10 cellular contexts compared by ENCODE assay signal in the genomic region with DNA sequence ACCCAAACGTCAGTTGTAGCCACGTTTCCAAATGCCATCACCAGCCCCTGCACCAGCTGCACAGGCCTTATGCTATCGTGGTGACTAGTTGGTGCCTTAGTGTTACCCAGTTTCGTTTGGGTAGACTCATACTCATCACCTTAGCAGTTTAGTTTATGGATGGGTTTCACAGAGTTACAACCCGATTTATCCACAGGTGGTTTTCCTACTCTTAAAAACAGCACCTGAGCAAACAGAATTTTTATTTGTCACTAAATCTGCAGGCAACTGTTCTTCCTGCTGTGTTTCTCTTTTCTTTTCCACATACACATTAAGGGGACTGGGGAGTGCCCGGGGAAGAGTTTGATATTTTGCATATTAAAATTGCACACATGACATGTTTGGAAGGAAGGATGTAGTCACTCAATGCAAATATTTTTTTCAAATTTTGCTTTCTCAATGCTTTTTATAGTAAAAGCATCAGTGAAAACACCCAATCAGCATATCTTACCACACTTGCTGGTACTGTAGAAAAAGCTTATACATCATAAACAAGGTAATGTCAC. TPM values are rescaled to one million over a fixed set of nuclear protein-coding genes. Genes with fewer than 3 reads are reported as not detected.
A peak's percentile ranks its signal among the peaks of the same experiment; 100 is the strongest.
DNase-seq lines count a peak whose midpoint lies in the region; ATAC-seq, FAIRE-seq and TF ChIP-seq lines count a peak whose summit lies in the region.
"Had no signal": no experiment of that assay in that cellular context is flagged by ENCODE, and none has a peak within 500 bp of the region (broad histone marks: within the 10 kb centered on the region; RNA-seq: fewer than 3 reads in every experiment).

No MANE protein-coding gene starts in this region.

- DNase-seq in CD8-positive, alpha-beta T cell: no peak
- no peak for DNase-seq in activated T-helper 1 cell treated with anti-CD3 and anti-CD28 coated beads, Interleukin-12 subunit alpha, Interleukin-12 subunit beta, Interleukin-2, Interleukin-4 antibody, amounts not matched to agents 30 ng/mL and 10 ng/mL and 1 ng/mL, durations not matched to agents 14 hours and 24 hours and 36 hours (ENCODE audit: low spot score)
- DNase-seq in progenitor cell of endocrine pancreas (ENCODE audit: low spot score, unreplicated experiment) (no peak), esophagus squamous epithelium (lab: John Stamatoyannopoulos, UW) (no peak), pancreas (no peak), amygdala (lab: John Stamatoyannopoulos, UW) (no peak)
- DNase-seq: nucleus accumbens had no signal

- no peaks in the 10 kb centered on the region for H3K27me3 ChIP-seq in CD8-positive, alpha-beta T cell (ENCODE audit: insufficient read depth, low read length)
- no peaks in the 10 kb centered on the region for H3K27me3 ChIP-seq in esophagus squamous epithelium
- no peaks in the 10 kb centered on the region for H3K27me3 ChIP-seq in pancreas
- H3K27me3 ChIP-seq: ascending aorta had no signal

- TF ChIP-seq CTCF in CD8-positive, alpha-beta T cell (IDR thresholded peaks at IDR 0.05): no peak
- TF ChIP-seq CTCF in progenitor cell of endocrine pancreas (IDR thresholded peaks at IDR 0.05; ENCODE audit: unreplicated experiment) (no peak), esophagus squamous epithelium (IDR thresholded peaks at IDR 0.05) (no peak), pancreas (IDR thresholded peaks at IDR 0.05) (no peak)

- H3K27me3 Mint-ChIP-seq in CD8-positive, alpha-beta T cell (ENCODE audit: low read depth): no peaks in the 10 kb centered on the region
- no peaks in the 10 kb centered on the region for H3K27me3 Mint-ChIP-seq in activated T-helper 1 cell treated with anti-CD3 and anti-CD28 coated beads, Interleukin-12 subunit alpha, Interleukin-12 subunit beta, Interleukin-2, Interleukin-4 antibody, amounts not matched to agents 30 ng/mL and 10 ng/mL and 1 ng/mL, durations not matched to agents 14 hours and 24 hours and 36 hours (ENCODE audit: insufficient read depth)
- H3K27me3 Mint-ChIP-seq in progenitor cell of endocrine pancreas: no peaks in the 10 kb centered on the region

- H3K9me3 ChIP-seq in CD8-positive, alpha-beta T cell (ENCODE audit: low read length): no peaks in the 10 kb centered on the region
- H3K9me3 ChIP-seq in esophagus squamous epithelium (no peaks in the 10 kb centered on the region), pancreas (no peaks in the 10 kb centered on the region)
- H3K9me3 ChIP-seq: ascending aorta had no signal

- H3K36me3 ChIP-seq in CD8-positive, alpha-beta T cell (ENCODE audit: insufficient read depth, low read length): peaks cover 5% of the 10 kb centered on the region
- H3K36me3 ChIP-seq in esophagus squamous epithelium: peaks cover 0 to 76% (median 0%) of the 10 kb centered on the region in 3 donors
- H3K36me3 ChIP-seq in pancreas: peaks cover 0 to 5% (median 0%) of the 10 kb centered on the region in 3 donors

- H3K4me3 Mint-ChIP-seq in CD8-positive, alpha-beta T cell: no peak overlapping the region
- H3K4me3 Mint-ChIP-seq in activated T-helper 1 cell treated with anti-CD3 and anti-CD28 coated beads, Interleukin-12 subunit alpha, Interleukin-12 subunit beta, Interleukin-2, Interleukin-4 antibody, amounts not matched to agents 30 ng/mL and 10 ng/mL and 1 ng/mL, durations not matched to agents 14 hours and 24 hours and 36 hours: peak overlapping the region; percentile 77
- H3K4me3 Mint-ChIP-seq in progenitor cell of endocrine pancreas (ENCODE audit: low read depth): no peak overlapping the region

- no peak for FAIRE-seq in pancreas (lab: Jason Lieb, UNC)

- H3K27ac ChIP-seq in CD8-positive, alpha-beta T cell (ENCODE audit: low read depth, low read length): no peak overlapping the region
- H3K27ac ChIP-seq in esophagus squamous epithelium: no peak overlapping the region
- H3K27ac ChIP-seq in pancreas: no peak overlapping the region

- 62 to 74% methylated on average over 6 of the region's 6 CpGs for WGBS in esophagus squamous epithelium, 2 donors
- 67 to 78% methylated on average over 6 of the region's 6 CpGs for WGBS in pancreas, 2 donors

- no peak for ATAC-seq in CD8-positive, alpha-beta T cell
- ATAC-seq in GM19351 (IDR thresholded peaks at IDR 0.05; ENCODE audit: unreplicated experiment) (peak; percentile 33), HG03159 (IDR thresholded peaks at IDR 0.05; ENCODE audit: unreplicated experiment) (peak; percentile 45), pancreas (no peak)

- H3K4me1 ChIP-seq in CD8-positive, alpha-beta T cell (ENCODE audit: insufficient read depth, low read length): no peaks in the 10 kb centered on the region
- H3K4me1 ChIP-seq in esophagus squamous epithelium (peaks cover 0 to 26% (median 0%) of the 10 kb centered on the region in 3 donors), pancreas (no peaks in the 10 kb centered on the region)
- H3K4me1 ChIP-seq: ascending aorta had no signal

- CTCF ChIA-PET in CD8-positive, alpha-beta T cell (lab: Charles Lee): interaction anchor here (0.6 to 1.7 kb wide), 2 partner anchors 10 to 13 kb away, joined by 3 to 6 read pairs; no protein-coding TSS in a partner anchor

- POLR2A ChIA-PET in CD8-positive, alpha-beta T cell (lab: Charles Lee): interaction anchor here (0.7 kb wide), 1 partner anchor 1311 kb away, joined by 5 read pairs; no protein-coding TSS in a partner anchor

- no peak overlapping the region for H3K4me3 ChIP-seq in CD8-positive, alpha-beta T cell (ENCODE audit: low read depth, low read length)
- H3K4me3 ChIP-seq in esophagus squamous epithelium: no peak overlapping the region
- H3K4me3 ChIP-seq in pancreas: no peak overlapping the region
- H3K4me3 ChIP-seq: ascending aorta had no signal

- no peak for TF ChIP-seq POLR2A in esophagus squamous epithelium (IDR thresholded peaks at IDR 0.05)

- no peaks in the 10 kb centered on the region for H3K4me1 Mint-ChIP-seq in CD8-positive, alpha-beta T cell (ENCODE audit: low read depth)
- peaks cover 83% of the 10 kb centered on the region for H3K4me1 Mint-ChIP-seq in activated T-helper 1 cell treated with anti-CD3 and anti-CD28 coated beads, Interleukin-12 subunit alpha, Interleukin-12 subunit beta, Interleukin-2, Interleukin-4 antibody, amounts not matched to agents 30 ng/mL and 10 ng/mL and 1 ng/mL, durations not matched to agents 14 hours and 24 hours and 36 hours (ENCODE audit: low read depth)
- H3K4me1 Mint-ChIP-seq in progenitor cell of endocrine pancreas (ENCODE audit: low read depth): peaks cover 18% of the 10 kb centered on the region

- peaks cover 58% of the 10 kb centered on the region for H3K36me3 Mint-ChIP-seq in CD8-positive, alpha-beta T cell
- H3K36me3 Mint-ChIP-seq in activated T-helper 1 cell treated with anti-CD3 and anti-CD28 coated beads, Interleukin-12 subunit alpha, Interleukin-12 subunit beta, Interleukin-2, Interleukin-4 antibody, amounts not matched to agents 30 ng/mL and 10 ng/mL and 1 ng/mL, durations not matched to agents 14 hours and 24 hours and 36 hours (ENCODE audit: low read depth): peaks cover 69% of the 10 kb centered on the region
- H3K36me3 Mint-ChIP-seq in progenitor cell of endocrine pancreas (ENCODE audit: insufficient read depth): peaks cover 21% of the 10 kb centered on the region

- peak overlapping the region; percentile 61 for H3K27ac Mint-ChIP-seq in CD8-positive, alpha-beta T cell
- peak overlapping the region; percentile 99 for H3K27ac Mint-ChIP-seq in activated T-helper 1 cell treated with anti-CD3 and anti-CD28 coated beads, Interleukin-12 subunit alpha, Interleukin-12 subunit beta, Interleukin-2, Interleukin-4 antibody, amounts not matched to agents 30 ng/mL and 10 ng/mL and 1 ng/mL, durations not matched to agents 14 hours and 24 hours and 36 hours
- no peak overlapping the region for H3K27ac Mint-ChIP-seq in progenitor cell of endocrine pancreas

- intact Hi-C loops in CD8-positive, alpha-beta T cell (cut with DNase I, micrococcal nuclease): no loop called here
- intact Hi-C loops in activated T-helper 1 cell treated with anti-CD3 and anti-CD28 coated beads, Interleukin-12 subunit alpha, Interleukin-12 subunit beta, Interleukin-2, Interleukin-4 antibody, amounts not matched to agents 30 ng/mL and 10 ng/mL and 1 ng/mL, durations not matched to agents 14 hours and 24 hours and 36 hours (cut with micrococcal nuclease): loop anchor here (2.0 to 5.0 kb wide), 5 partner anchors 42 to 504 kb away; a partner anchor contains a TSS
- intact Hi-C loops in esophagus squamous epithelium (cut with DNase I) (loop anchor here (10.0 kb wide), 1 partner anchor 276 kb away; no protein-coding TSS in a partner anchor), pancreas (cut with DNase I) (no loop called here)

- no peaks in the 10 kb centered on the region for H3K9me3 Mint-ChIP-seq in CD8-positive, alpha-beta T cell
- H3K9me3 Mint-ChIP-seq in activated T-helper 1 cell treated with anti-CD3 and anti-CD28 coated beads, Interleukin-12 subunit alpha, Interleukin-12 subunit beta, Interleukin-2, Interleukin-4 antibody, amounts not matched to agents 30 ng/mL and 10 ng/mL and 1 ng/mL, durations not matched to agents 14 hours and 24 hours and 36 hours: no peaks in the 10 kb centered on the region
- H3K9me3 Mint-ChIP-seq in progenitor cell of endocrine pancreas (ENCODE audit: low read depth): no peaks in the 10 kb centered on the region

RNA-seq across cellular contexts. Expression of a gene that starts 41.7 kb away (rescaled TPM):
- 1 to 10 TPM; 3.4 to 3.7 TPM for total RNA-seq in CD8-positive, alpha-beta T cell
- total RNA-seq in activated T-helper 1 cell treated with anti-CD3 and anti-CD28 coated beads, Interleukin-12 subunit alpha, Interleukin-12 subunit beta, Interleukin-2, Interleukin-4 antibody, amounts not matched to agents 30 ng/mL and 10 ng/mL and 1 ng/mL, durations not matched to agents 14 hours and 24 hours and 36 hours: 39.3 and 43.1 TPM in 2 replicates
- total RNA-seq in progenitor cell of endocrine pancreas: 13.4 and 14.4 TPM in 2 replicates
- 10 to 100 TPM in 3 of 4 donors, 1 to 10 TPM in 1; 7.7 to 21.1 (median 11.7) TPM for total RNA-seq in esophagus squamous epithelium
- 1 to 10 TPM in 4 of 6 donors, under 1 TPM in 2; 0.69 to 2.7 (median 1.5) TPM for total RNA-seq in pancreas
- polyA plus RNA-seq in pancreas: 1 to 10 TPM; 2.7 to 3.1 TPM
- total RNA-seq: ascending aorta had no signal

Comparison
In these comparisons a context has a peak if more than half of its experiments do, and no peak if none do; other contexts are left out.
1. ATAC-seq: peak in GM19351 (single experiment) and HG03159 (single experiment); none in CD8-positive, alpha-beta T cell (single experiment) and pancreas (0 of 4).
2. intact Hi-C loops: an anchor here in activated T-helper 1 cell treated with anti-CD3 and anti-CD28 coated beads, Interleukin-12 subunit alpha, Interleukin-12 subunit beta, Interleukin-2, Interleukin-4 antibody, amounts not matched to agents 30 ng/mL and 10 ng/mL and 1 ng/mL, durations not matched to agents 14 hours and 24 hours and 36 hours (2.0 to 5.0 kb wide) and esophagus squamous epithelium (10.0 kb wide); none called in CD8-positive, alpha-beta T cell and pancreas.